ENCODE assay signal across 21 cellular contexts in genomic region chr6:101770116-101770515, GRCh38.
A peak's percentile ranks its signal among the peaks of the same experiment; 100 is the strongest.
DNase-seq lines count a peak whose midpoint lies in the region; ATAC-seq, FAIRE-seq and TF ChIP-seq lines count a peak whose summit lies in the region.
"Had no signal": no experiment of that assay in that cellular context is flagged by ENCODE, and none has a peak within 500 bp of the region (broad histone marks: within the 10 kb centered on the region; RNA-seq: fewer than 3 reads in every experiment).

No MANE protein-coding gene starts in this region.

- intact Hi-C loops in HepG2 (cut with micrococcal nuclease; ENCODE audit: unreplicated experiment) (no loop called here), right lobe of liver (cut with DNase I) (no loop called here), natural killer cell (cut with micrococcal nuclease) (no loop called here)

- no peak overlapping the region for H3K27ac ChIP-seq in HepG2 (ENCODE audit: extremely low read length, insufficient read depth, low read length)
- H3K27ac ChIP-seq in right lobe of liver = no peak overlapping the region
- H3K27ac ChIP-seq in cingulate gyrus (ENCODE audit: low read depth, low read length) = peak overlapping the region; percentile 11
- H3K27ac ChIP-seq: BLaER1 treated with 17β-estradiol and CSF1 and Interleukin-3, amounts not matched to agents 10 nM and 100 nM had no signal

- in situ Hi-C loops in HepG2 (cut with HindIII; ENCODE audit: extremely low pct_ligation_motif_present, low pct_unique_long_range_greater_than_20kb) = no loop called here

- TF ChIP-seq RAD21 in HepG2 (CRISPR knock-in tag; IDR thresholded peaks at IDR 0.05) = no peak

- H3K36me3 ChIP-seq in HepG2 (replicated peaks in 1 of 2; ENCODE audit: control insufficient read depth in 1 of 2, insufficient read depth in 2 of 2, low read length in 2 of 2) = no peaks in the 10 kb centered on the region
- H3K36me3 ChIP-seq in right lobe of liver = no peaks in the 10 kb centered on the region
- H3K36me3 ChIP-seq: BLaER1 treated with 17β-estradiol and CSF1 and Interleukin-3, amounts not matched to agents 10 nM and 100 nM had no signal

- no peak overlapping the region for H2AFZ ChIP-seq in HepG2 (ENCODE audit: low read length)

- BruUV-seq in HepG2 (replicated peaks; lab: Mats Ljungman, UMichigan) = no TSS peak

- ATAC-seq in HepG2 (no peak), right lobe of liver (no peak), natural killer cell (no peak)

- H3K4me3 ChIP-seq in HepG2 (replicated peaks in 1 of 3; ENCODE audit: insufficient read depth in 1 of 3, low read depth in 2 of 3, low read length in 3 of 3) (no peak overlapping the region), right lobe of liver (no peak overlapping the region)
- H3K4me3 ChIP-seq: BLaER1 treated with 17β-estradiol and CSF1 and Interleukin-3, amounts not matched to agents 10 nM and 100 nM had no signal

- H3K27me3 Mint-ChIP-seq in natural killer cell (ENCODE audit: low read depth in 2 of 2) = no peaks in the 10 kb centered on the region
- H3K27me3 Mint-ChIP-seq: CD8-positive, alpha-beta memory T cell had no signal

- H3K9ac ChIP-seq in HepG2 (ENCODE audit: insufficient read depth, low read depth, low read length) = no peak overlapping the region
- H3K9ac ChIP-seq: BLaER1 treated with 17β-estradiol and CSF1 and Interleukin-3, amounts not matched to agents 10 nM and 100 nM; SK-N-SH had no signal

- POLR2A ChIA-PET in HepG2 (lab: Yijun Ruan, JAX) = no interaction called here

- under 1% methylated on average over 3 of the region's 3 CpGs for WGBS in HepG2 (ENCODE audit: low lambda C conversion rate)
- 66% methylated on average over 3 of the region's 3 CpGs for WGBS in right lobe of liver (ENCODE audit: insufficient coverage, low coverage, low lambda C conversion rate, missing lambda C conversion rate)

- no peak overlapping the region for H3K4me2 ChIP-seq in HepG2 (ENCODE audit: low read depth, low read length)
- H3K4me2 ChIP-seq: BLaER1 treated with 17β-estradiol and CSF1 and Interleukin-3, amounts not matched to agents 10 nM and 100 nM; SK-N-SH had no signal

- no peak overlapping the region for H3K4me3 Mint-ChIP-seq in natural killer cell
- H3K4me3 Mint-ChIP-seq: CD8-positive, alpha-beta memory T cell; HFFc6 had no signal

- H3K4me1 ChIP-seq in HepG2 (ENCODE audit: insufficient read depth, low read length) (no peaks in the 10 kb centered on the region), right lobe of liver (no peaks in the 10 kb centered on the region)
- H3K4me1 ChIP-seq: BLaER1 treated with 17β-estradiol and CSF1 and Interleukin-3, amounts not matched to agents 10 nM and 100 nM had no signal

- DNase-seq in HepG2 (ENCODE audit: low spot score) (no peak), right lobe of liver (no peak), NCI-H345 treated with DMSO at 0.1 percent for 48 hours (lab: John Stamatoyannopoulos, UW; ENCODE audit: unreplicated experiment) (peak; percentile 39), retina (no peak), natural killer cell (no peak)
- no peak for DNase-seq in stimulated activated CD4-positive, alpha-beta T cell treated with anti-CD3 and anti-CD28 coated beads, Interleukin-4, amount 100 ng/mL, for 24 hours
- DNase-seq: CD8-positive, alpha-beta memory T cell; DND-41; H7; HFFc6; KG1; NCI-H1436 treated with DMSO at 0.1 percent for 48 hours; NCI-H2081 treated with DMSO at 0.1 percent for 48 hours; NCI-H226; NCI-H526; OCI-M1; Right ventricle myocardium superior; SK-N-SH had no signal

- peaks cover 5 to 8% of the 10 kb centered on the region in 2 donors for H3K9me3 Mint-ChIP-seq in natural killer cell

- H3K27ac Mint-ChIP-seq in natural killer cell = no peak overlapping the region
- H3K27ac Mint-ChIP-seq: HFFc6 had no signal

- H3K4me1 Mint-ChIP-seq in natural killer cell = no peaks in the 10 kb centered on the region

- TF ChIP-seq POLR2A in HepG2 (IDR thresholded peaks at IDR 0.05; ENCODE audit: insufficient read depth in 1 of 2, low read depth in 2 of 2, low read length in 2 of 2) (no peak), right lobe of liver (IDR thresholded peaks at IDR 0.05) (no peak)

- H3K36me3 Mint-ChIP-seq in natural killer cell = peaks cover 4% of the 10 kb centered on the region
- H3K36me3 Mint-ChIP-seq: CD8-positive, alpha-beta memory T cell had no signal

- TF ChIP-seq EP300 in HepG2 (IDR thresholded peaks at IDR 0.05; ENCODE audit: low read depth in 2 of 2, low read length in 2 of 2) = no peak
- no peak for TF ChIP-seq EP300 in HepG2 (CRISPR knock-in tag; IDR thresholded peaks at IDR 0.05; ENCODE audit: borderline replicate concordance)

- TF ChIP-seq CTCF in HepG2 (CRISPR knock-in tag; IDR thresholded peaks at IDR 0.05) (no peak), right lobe of liver (IDR thresholded peaks at IDR 0.05) (no peak), natural killer cell (IDR thresholded peaks at IDR 0.05) (no peak)

- H3K9me3 ChIP-seq in HepG2 (ENCODE audit: low read length) (no peaks in the 10 kb centered on the region), right lobe of liver (no peaks in the 10 kb centered on the region)
- H3K9me3 ChIP-seq: BLaER1 treated with 17β-estradiol and CSF1 and Interleukin-3, amounts not matched to agents 10 nM and 100 nM; SK-N-SH had no signal

- H3K79me2 ChIP-seq in HepG2 (ENCODE audit: insufficient read depth, low read length) = no peaks in the 10 kb centered on the region

- FAIRE-seq in HepG2 (lab: Jason Lieb, UNC) = no peak
- FAIRE-seq: G401.6 had no signal

- H3K27me3 ChIP-seq in HepG2 (ENCODE audit: control insufficient read depth in 1 of 2, insufficient read depth in 2 of 2, low read length in 2 of 2) (no peaks in the 10 kb centered on the region; a peak in 1 of 5 replicates), right lobe of liver (no peaks in the 10 kb centered on the region)
- H3K27me3 ChIP-seq: BLaER1 treated with 17β-estradiol and CSF1 and Interleukin-3, amounts not matched to agents 10 nM and 100 nM had no signal

- CTCF ChIA-PET in HepG2 (lab: Yijun Ruan, JAX; ENCODE audit: low intra/inter-chr PET ratio, low total read pairs) = no interaction called here

- H4K20me1 ChIP-seq in HepG2 (ENCODE audit: insufficient read depth, low read length) = no peaks in the 10 kb centered on the region
- H4K20me1 ChIP-seq: BLaER1 treated with 17β-estradiol and CSF1 and Interleukin-3, amounts not matched to agents 10 nM and 100 nM had no signal

TF ChIP-seq in HepG2, 621 proteins besides CTCF, POLR2A, EP300 and RAD21 (continues in another document):
- TF ChIP-seq IRF9 (CRISPR knock-in tag; IDR thresholded peaks at IDR 0.05; ENCODE audit: borderline replicate concordance) (no peak), CREB1 (IDR thresholded peaks at IDR 0.05) (peak; percentile 70), CREB1 (CRISPR knock-in tag; IDR thresholded peaks at IDR 0.05) (no peak), ZHX2 (IDR thresholded peaks at IDR 0.05; ENCODE audit: low read depth) (no peak), ZHX2 (CRISPR knock-in tag; IDR thresholded peaks at IDR 0.05; ENCODE audit: borderline replicate concordance) (no peak), ZNF850 (CRISPR knock-in tag; conservative IDR thresholded peaks at IDR 0.05) (no peak), ZNF678 (CRISPR knock-in tag; IDR thresholded peaks at IDR 0.05) (no peak), BRCA1 (CRISPR knock-in tag; IDR thresholded peaks at IDR 0.05) (no peak)
